ENCODE assay signal across 8 cellular contexts in genomic region chr7:1368682-1369571, GRCh38.
DNase-seq lines count a peak whose midpoint lies in the region; ATAC-seq, FAIRE-seq and TF ChIP-seq lines count a peak whose summit lies in the region.

No MANE protein-coding gene starts in this region.

- no peak for TF ChIP-seq POLR2A in HCT116 (IDR thresholded peaks at IDR 0.05; ENCODE audit: borderline replicate concordance, extremely low read depth, insufficient read depth, insufficient read length)

- no peak overlapping the region; the same call in 1 of the 2 replicates for H3K27ac ChIP-seq in HCT116 (ENCODE audit: low read depth, low read length)
- H3K27ac ChIP-seq in hepatocyte = no peak overlapping the region
- H3K27ac ChIP-seq in small intestine (ENCODE audit: low read depth in 1 of 2, low read length in 1 of 2) = no peak overlapping the region

- H2AFZ ChIP-seq in HCT116 (ENCODE audit: low read depth, low read length, poor library complexity, severe bottlenecking) (peak overlapping the region; percentile 82), hepatocyte (no peak overlapping the region)

- H3K79me2 ChIP-seq in HCT116 (ENCODE audit: insufficient read depth, low read length) (no peaks in the 10 kb centered on the region), hepatocyte (no peaks in the 10 kb centered on the region)

- H3K27me3 ChIP-seq in HCT116 (ENCODE audit: insufficient read depth, low read length) = no peaks in the 10 kb centered on the region
- peaks cover 50% of the 10 kb centered on the region for H3K27me3 ChIP-seq in hepatocyte
- peaks cover 11 to 37% of the 10 kb centered on the region in 2 donors for H3K27me3 ChIP-seq in small intestine (ENCODE audit: control insufficient read depth in 2 of 2, insufficient read depth in 2 of 2, low read length in 2 of 2)

- peaks cover 0 to 6% of the 10 kb centered on the region in 2 experiments; a peak in 1 of 4 replicates for H3K9me3 ChIP-seq in HCT116 (ENCODE audit: control insufficient read depth in 1 of 2, insufficient read depth in 1 of 2, low read depth in 1 of 2, low read length in 2 of 2)
- no peaks in the 10 kb centered on the region for H3K9me3 ChIP-seq in hepatocyte (ENCODE audit: low read depth)
- peaks cover 1% of the 10 kb centered on the region for H3K9me3 ChIP-seq in small intestine (ENCODE audit: control insufficient read depth, low read depth)

- H3K9me2 ChIP-seq in HCT116 (ENCODE audit: insufficient read depth) (no peaks in the 10 kb centered on the region), hepatocyte (replicated peaks; ENCODE audit: insufficient read depth) (no peaks in the 10 kb centered on the region)

- intact Hi-C loops in HCT116 (cut with micrococcal nuclease) = loop anchor here (5.0 kb wide), 1 partner anchor 33 kb away; no protein-coding TSS in a partner anchor

- RAD21 ChIA-PET in HCT116 (lab: Charles Lee; ENCODE audit: low non-redundant PET in 1 of 2, low total read pairs in 2 of 2, uncharacterized antibody in 2 of 2, unreplicated experiment in 2 of 2) = interaction anchor here in 1 of 2 experiments (0.5 to 0.6 kb wide), 2 partner anchors 44 to 53 kb away, joined by 3 read pairs; no protein-coding TSS in a partner anchor

- CTCF ChIA-PET in HCT116 (lab: Charles Lee) = interaction anchor here (0.7 kb wide), 1 partner anchor 136 kb away, joined by 3 read pairs; no protein-coding TSS in a partner anchor

- 14% methylated on average over 22 of the region's 74 CpGs for WGBS in hepatocyte (ENCODE audit: low lambda C conversion rate, missing lambda C conversion rate)
- 3 to 9% (median 6%) methylated on average over 34 to 74 of the region's 74 CpGs for WGBS in small intestine, 3 donors

- peak; percentile 34 for TF ChIP-seq RAD21 in HCT116 (IDR thresholded peaks at IDR 0.05; ENCODE audit: low read depth)

- no peaks in the 10 kb centered on the region for H4K20me1 ChIP-seq in HCT116 (ENCODE audit: insufficient read depth)
- no peaks in the 10 kb centered on the region for H4K20me1 ChIP-seq in hepatocyte (ENCODE audit: insufficient read depth, poor library complexity, severe bottlenecking)

- peak in 1 of 3 experiments; percentile 31; a peak in 2 of 6 replicates for TF ChIP-seq CTCF in HCT116 (IDR thresholded peaks at IDR 0.05 in 2 of 3, conservative IDR thresholded peaks at IDR 0.05 in 1 of 3; ENCODE audit: borderline replicate concordance in 1 of 3, insufficient read depth in 1 of 3, low read depth in 2 of 3, low read length in 2 of 3)
- TF ChIP-seq CTCF in hepatocyte (IDR thresholded peaks at IDR 0.05; ENCODE audit: poor library complexity) = peak; percentile 45

- ATAC-seq in HCT116 = peak; percentile 89
- ATAC-seq in stimulated activated naive CD8-positive, alpha-beta T cell treated with anti-CD3 and anti-CD28 coated beads, Interleukin-15, Interleukin-2, amounts not matched to agents 100 U/mL and 50 U/mL, for 24 hours = peak; percentile 53
- no peak for ATAC-seq in GM21528 (IDR thresholded peaks at IDR 0.05; ENCODE audit: low FRiP score, unreplicated experiment)

- POLR2A ChIA-PET in HCT116 (lab: Charles Lee) = no interaction called here

- H3K4me1 ChIP-seq in HCT116 (ENCODE audit: control insufficient read depth in 1 of 2, insufficient read depth in 2 of 2, low read length in 2 of 2) (peaks cover 0 to 20% of the 10 kb centered on the region in 2 experiments; a peak in 2 of 4 replicates), hepatocyte (ENCODE audit: insufficient read depth) (peaks cover 11% of the 10 kb centered on the region), small intestine (ENCODE audit: control insufficient read depth in 2 of 2, insufficient read depth in 1 of 2, low read depth in 1 of 2, low read length in 1 of 2) (no peaks in the 10 kb centered on the region)

- DNase-seq in COLO829 (ENCODE audit: low spot score) = peak; percentile 89
- DNase-seq in HCT116 (ENCODE audit: low read depth, low spot score) = peak; percentile 27
- peak; percentile 58 for DNase-seq in SW480 (ENCODE audit: low spot score)
- DNase-seq in hepatocyte (ENCODE audit: low spot score) = peak; percentile 63
- peak; percentile 61 for DNase-seq in stimulated activated naive CD8-positive, alpha-beta T cell treated with anti-CD3 and anti-CD28 coated beads, Interleukin-15, Interleukin-2, amounts not matched to agents 100 U/mL and 50 U/mL, for 24 hours
- DNase-seq in NCI-H2107 (lab: John Stamatoyannopoulos, UW) = no peak
- DNase-seq in small intestine = no peak

- H3K4me3 ChIP-seq in HCT116 (replicated peaks in 1 of 2; ENCODE audit: low read depth in 1 of 2, low read length in 2 of 2) (peak overlapping the region; percentile 9 to 44; a peak in 2 of 4 replicates), hepatocyte (no peak overlapping the region), small intestine (ENCODE audit: low read depth in 1 of 2, low read length in 2 of 2) (no peak overlapping the region)

- H3K4me2 ChIP-seq in HCT116 (ENCODE audit: low read length) = peak overlapping the region; percentile 75
- H3K4me2 ChIP-seq in hepatocyte = peak overlapping the region; percentile 60

- no peaks in the 10 kb centered on the region for H3K36me3 ChIP-seq in HCT116 (ENCODE audit: control insufficient read depth in 1 of 2, insufficient read depth in 2 of 2, low read length in 2 of 2)
- no peaks in the 10 kb centered on the region for H3K36me3 ChIP-seq in hepatocyte (replicated peaks; ENCODE audit: insufficient read depth, low read depth)
- H3K36me3 ChIP-seq in small intestine (ENCODE audit: control insufficient read depth in 2 of 2, insufficient read depth in 2 of 2, low read length in 2 of 2) = no peaks in the 10 kb centered on the region

- H3K9ac ChIP-seq in HCT116 (ENCODE audit: low read length) = peak overlapping the region; percentile 25; the same call in 1 of the 2 replicates

- FAIRE-seq in small intestine (lab: Jason Lieb, UNC) = no peak

- BruUV-seq in HCT116 (replicated peaks; lab: Mats Ljungman, UMichigan) = no TSS peak

TF ChIP-seq in HCT116, 20 proteins besides CTCF, POLR2A, EP300 and RAD21:
- TF ChIP-seq SIN3A (IDR thresholded peaks at IDR 0.05; ENCODE audit: low read depth) = no peak
- TF ChIP-seq ZFX (IDR thresholded peaks at IDR 0.05) = no peak
- no peak for TF ChIP-seq SP1 (IDR thresholded peaks at IDR 0.05; ENCODE audit: low read depth)
- TF ChIP-seq MAX (IDR thresholded peaks at IDR 0.05) = peak; percentile 74
- TF ChIP-seq CBX3 (IDR thresholded peaks at IDR 0.05; ENCODE audit: low read depth) = no peak

Comparison
In these comparisons a context has a peak if more than half of its experiments do, and no peak if none do; other contexts are left out.
1. DNase-seq: peak in COLO829 (single experiment), HCT116 (single experiment), SW480 (single experiment), hepatocyte (single experiment) and stimulated activated naive CD8-positive, alpha-beta T cell treated with anti-CD3 and anti-CD28 coated beads, Interleukin-15, Interleukin-2, amounts not matched to agents 100 U/mL and 50 U/mL, for 24 hours (single experiment); none in NCI-H2107 (single experiment) and small intestine (single experiment).
2. H3K4me3 ChIP-seq: peak in HCT116 (2 of 2); none in hepatocyte (single experiment) and small intestine (0 of 2).